In the genomic region with DNA sequence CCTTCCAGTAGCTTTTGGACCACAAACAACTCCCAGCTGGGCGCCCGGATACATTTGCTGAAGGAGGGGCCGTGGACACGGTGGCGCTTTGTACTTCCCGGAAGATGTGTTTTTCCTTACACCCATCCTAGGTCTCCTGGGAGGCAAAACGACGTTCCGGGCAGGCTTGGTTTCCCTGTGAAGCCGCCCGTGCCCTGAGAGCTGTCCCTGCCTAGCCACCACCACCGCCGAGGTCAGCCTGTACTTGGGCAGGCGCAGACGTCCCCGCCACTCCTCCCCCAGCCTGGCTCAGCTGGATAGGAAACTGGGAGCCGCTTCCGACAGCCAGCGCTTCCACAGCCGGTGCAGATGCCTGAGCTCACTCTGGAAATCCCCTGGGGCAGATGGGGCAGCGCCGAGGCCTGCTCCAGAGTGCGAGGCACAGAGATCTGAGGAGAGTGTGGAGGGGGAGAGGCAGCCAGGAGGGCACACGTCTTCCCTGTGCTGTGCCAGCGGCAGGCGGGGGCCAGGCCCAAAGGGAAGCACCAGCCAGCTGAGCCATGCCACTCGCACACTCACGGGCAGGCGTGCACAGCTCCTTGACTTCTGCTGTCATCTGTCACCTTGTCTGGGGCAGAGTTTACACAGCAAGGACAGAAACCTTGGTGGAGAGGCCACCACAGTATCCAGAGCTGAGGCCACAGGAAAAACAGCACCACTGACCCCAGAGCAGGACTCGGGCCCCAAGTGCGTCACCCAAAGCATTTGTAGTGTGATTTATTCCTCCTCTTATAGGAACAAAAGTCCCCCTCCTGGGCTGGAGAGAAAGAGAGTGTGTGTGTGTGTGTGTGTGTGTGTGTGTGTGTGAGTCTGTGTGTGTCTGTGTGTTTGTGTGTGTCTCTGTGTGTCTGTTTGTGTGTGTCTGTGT, we compare ENCODE assay signal across 9 cellular contexts. TPM values are rescaled to one million over a fixed set of nuclear protein-coding genes. Genes with fewer than 3 reads are reported as not detected.
DNase-seq lines count a peak whose midpoint lies in the region; ATAC-seq lines count a peak whose summit lies in the region.
"Had no signal": no experiment of that assay in that cellular context is flagged by ENCODE, and none has a peak within 500 bp of the region (broad histone marks: within the 10 kb centered on the region; RNA-seq: fewer than 3 reads in every experiment).

No MANE protein-coding gene starts in this region.

- DNase-seq in ELF-1 (ENCODE audit: low read depth, low spot score) (peak; percentile 89), NCI-H2227 treated with DMSO at 0.1 percent for 48 hours (lab: John Stamatoyannopoulos, UW) (peak; percentile 43), brain pericyte (ENCODE audit: low read depth, low spot score) (peak; percentile 53), iris pigment epithelial cell (ENCODE audit: low read depth) (peak; percentile 93), NCI-H1105 (lab: John Stamatoyannopoulos, UW) (no peak)
- no peak for DNase-seq in activated CD8-positive, alpha-beta memory T cell treated with anti-CD3 and anti-CD28 coated beads, Interleukin-2, amount 50 U/mL, for 48 hours

- peak overlapping the region; percentile 43 to 67 (median 61) for H3K4me3 ChIP-seq in skeletal muscle tissue (ENCODE audit: low read length in 3 of 3)

- H3K27ac ChIP-seq in skeletal muscle tissue (ENCODE audit: low read depth, low read length), result peak overlapping the region; percentile 90

- peaks cover 43 to 67% (median 64%) of the 10 kb centered on the region in 3 donors for H3K4me1 ChIP-seq in skeletal muscle tissue (ENCODE audit: control insufficient read depth in 3 of 3, insufficient read depth in 3 of 3, low read length in 3 of 3)

- no peak for ATAC-seq in HG03342 (IDR thresholded peaks at IDR 0.05; ENCODE audit: unreplicated experiment)

- H3K9me3 ChIP-seq in skeletal muscle tissue (ENCODE audit: control insufficient read depth in 3 of 3, low read length in 3 of 3), result no peaks in the 10 kb centered on the region

- no peaks in the 10 kb centered on the region for H3K36me3 ChIP-seq in skeletal muscle tissue (ENCODE audit: control insufficient read depth in 3 of 3, insufficient read depth in 3 of 3, low read length in 3 of 3)

- H3K27me3 ChIP-seq in skeletal muscle tissue (ENCODE audit: control insufficient read depth in 3 of 3, insufficient read depth in 3 of 3, low read length in 3 of 3), result no peaks in the 10 kb centered on the region

- H3K9ac ChIP-seq in skeletal muscle tissue (ENCODE audit: low read depth in 1 of 3, low read length in 3 of 3), result peak overlapping the region; percentile 72 to 87 (median 75)

RNA-seq across cellular contexts. Expression of a gene that starts 3.0 kb away (rescaled TPM):
- total RNA-seq in skeletal muscle tissue, result 3.7 TPM

RNA-seq across cellular contexts. Expression of a gene that starts 30.8 kb away (rescaled TPM):
- not detected for total RNA-seq in skeletal muscle tissue
- total RNA-seq: subcutaneous adipose tissue had no signal

RNA-seq across cellular contexts. Expression of a gene that starts 39.3 kb away (rescaled TPM):
- total RNA-seq in skeletal muscle tissue, result 8.9 TPM

RNA-seq across cellular contexts. Expression of a gene that starts 41.6 kb away (rescaled TPM):
- total RNA-seq in skeletal muscle tissue, result 0.52 TPM

RNA-seq across cellular contexts. Expression of a gene that starts 45.3 kb away (rescaled TPM):
- 20.9 TPM for total RNA-seq in skeletal muscle tissue

Comparison
In these comparisons a context has a peak if more than half of its experiments do, and no peak if none do; other contexts are left out.
1. DNase-seq: peak in ELF-1 (single experiment), NCI-H2227 treated with DMSO at 0.1 percent for 48 hours (single experiment), brain pericyte (single experiment) and iris pigment epithelial cell (single experiment); none in NCI-H1105 (single experiment) and activated CD8-positive, alpha-beta memory T cell treated with anti-CD3 and anti-CD28 coated beads, Interleukin-2, amount 50 U/mL, for 48 hours (single experiment).